Comparison of ENCODE assay signal across 25 cellular contexts in genomic region chr15:64006642-64007041, GRCh38. TPM values are rescaled to one million over a fixed set of nuclear protein-coding genes. Genes with fewer than 3 reads are reported as not detected.
A peak's percentile ranks its signal among the peaks of the same experiment; 100 is the strongest.
DNase-seq lines count a peak whose midpoint lies in the region; ATAC-seq and TF ChIP-seq lines count a peak whose summit lies in the region.
"Had no signal": no experiment of that assay in that cellular context is flagged by ENCODE, and none has a peak within 500 bp of the region (broad histone marks: within the 10 kb centered on the region; RNA-seq: fewer than 3 reads in every experiment).

No MANE protein-coding gene starts in this region.

- intact Hi-C loops in prostate gland (cut with DNase I) = no loop called here

- H3K4me3 ChIP-seq in duodenal mucosa (ENCODE audit: low read depth in 1 of 2, low read length in 2 of 2) = no peak overlapping the region
- no peak overlapping the region for H3K4me3 ChIP-seq in prostate gland
- H3K4me3 ChIP-seq in brain microvascular endothelial cell (ENCODE audit: low read depth, low read length) = no peak overlapping the region
- H3K4me3 ChIP-seq: cardiac muscle cell, gastroesophageal sphincter, pancreas had no signal

- in situ Hi-C loops in brain microvascular endothelial cell (cut with HindIII; ENCODE audit: low pct_ligation_motif_present, low sequenced_read_pairs) = no loop called here

- ATAC-seq in HG03095 (IDR thresholded peaks at IDR 0.05; ENCODE audit: unreplicated experiment) = no peak
- ATAC-seq: gastroesophageal sphincter; naive thymus-derived CD8-positive, alpha-beta T cell had no signal

- H3K4me1 ChIP-seq in duodenal mucosa (ENCODE audit: control insufficient read depth in 1 of 2, insufficient read depth in 2 of 2, low read length in 2 of 2) (peaks cover 65 to 75% of the 10 kb centered on the region in 2 donors), prostate gland (replicated peaks) (no peaks in the 10 kb centered on the region)

- TF ChIP-seq POLR2A in prostate gland (IDR thresholded peaks at IDR 0.05) = no peak

- no peaks in the 10 kb centered on the region for H3K36me3 ChIP-seq in duodenal mucosa (ENCODE audit: control insufficient read depth in 1 of 2, insufficient read depth in 2 of 2, low read length in 2 of 2)
- H3K36me3 ChIP-seq in prostate gland = no peaks in the 10 kb centered on the region
- H3K36me3 ChIP-seq in brain microvascular endothelial cell (replicated peaks) = no peaks in the 10 kb centered on the region
- H3K36me3 ChIP-seq: cardiac muscle cell, gastroesophageal sphincter, pancreas had no signal

- no peak overlapping the region for H3K27ac ChIP-seq in duodenal mucosa (ENCODE audit: low read depth, low read length)
- H3K27ac ChIP-seq in prostate gland = no peak overlapping the region
- H3K27ac ChIP-seq in brain microvascular endothelial cell = no peak overlapping the region
- H3K27ac ChIP-seq: cardiac muscle cell, gastroesophageal sphincter, pancreas had no signal

- no peak for TF ChIP-seq CTCF in prostate gland (IDR thresholded peaks at IDR 0.05)
- no peak for TF ChIP-seq CTCF in brain microvascular endothelial cell (IDR thresholded peaks at IDR 0.05; ENCODE audit: low read depth, low read length, missing control alignments)

- no peaks in the 10 kb centered on the region for H3K9me3 ChIP-seq in duodenal mucosa (ENCODE audit: control insufficient read depth in 1 of 2, low read length in 2 of 2)
- no peaks in the 10 kb centered on the region for H3K9me3 ChIP-seq in prostate gland
- H3K9me3 ChIP-seq: gastroesophageal sphincter, pancreas had no signal

- DNase-seq in DMS53 treated with DMSO at 0.1 percent for 48 hours (lab: John Stamatoyannopoulos, UW; ENCODE audit: unreplicated experiment) (peak; percentile 9), NCI-H2029 treated with DMSO at 0.1 percent for 48 hours (lab: John Stamatoyannopoulos, UW) (peak; percentile 37), prostate gland (ENCODE audit: low spot score) (peak; percentile 13), HuH-7 (ENCODE audit: low spot score) (no peak), NCI-H524 (lab: John Stamatoyannopoulos, UW) (no peak), brain microvascular endothelial cell (no peak)
- DNase-seq: activated CD4-positive, alpha-beta T cell treated with anti-CD3 and anti-CD28 coated beads, Interleukin-2, amount 10 ng/mL, durations not matched to agents 7 days and 5 days; activated CD8-positive, alpha-beta memory T cell treated with anti-CD3 and anti-CD28 coated beads, Interleukin-2, amount 50 U/mL, for 4 hours; activated gamma-delta T cell; amniotic stem cell; CD4-positive, alpha-beta T cell; GDM1; KBM-7; kidney glomerular epithelial cell; mesenchymal stem cell; naive thymus-derived CD8-positive, alpha-beta T cell; NCI-H1930; NCI-H510A treated with DMSO at 0.1 percent for 48 hours; pancreas; stimulated activated naive CD4-positive, alpha-beta T cell treated with Interleukin-2 at 50 U/mL for 16 hours; trophoblast cell had no signal

- H3K9ac ChIP-seq in duodenal mucosa (ENCODE audit: low read depth in 1 of 2, low read length in 2 of 2) = peak overlapping the region; percentile 37 to 39

- H3K27me3 ChIP-seq in duodenal mucosa (ENCODE audit: control insufficient read depth in 1 of 2, insufficient read depth in 2 of 2, low read length in 2 of 2) = no peaks in the 10 kb centered on the region
- H3K27me3 ChIP-seq in prostate gland (replicated peaks; ENCODE audit: insufficient read depth) = no peaks in the 10 kb centered on the region
- no peaks in the 10 kb centered on the region for H3K27me3 ChIP-seq in brain microvascular endothelial cell (replicated peaks)
- H3K27me3 ChIP-seq: cardiac muscle cell, gastroesophageal sphincter, pancreas had no signal

- WGBS in prostate gland = 46% methylated on average over 3 of the region's 3 CpGs

RNA-seq across cellular contexts. Expression of gene DAPK2, which starts 39.6 kb away (rescaled TPM):
- 10 to 100 TPM; 13.8 to 40.4 TPM for total RNA-seq in prostate gland

Comparison
In these comparisons a context has a peak if more than half of its experiments do, and no peak if none do; other contexts are left out.
1. DNase-seq: peak in DMS53 treated with DMSO at 0.1 percent for 48 hours (single experiment), NCI-H2029 treated with DMSO at 0.1 percent for 48 hours (single experiment) and prostate gland (single experiment); none in HuH-7 (single experiment), NCI-H524 (0 of 2) and brain microvascular endothelial cell (single experiment).